8 cellular contexts compared by ENCODE assay signal in genomic region chr1:229624521-229624905, GRCh38. TPM values are rescaled to one million over a fixed set of nuclear protein-coding genes. Genes with fewer than 3 reads are reported as not detected.
DNase-seq lines count a peak whose midpoint lies in the region; TF ChIP-seq lines count a peak whose summit lies in the region.

No MANE protein-coding gene starts in this region.

- DNase-seq in AG10803 (ENCODE audit: low read depth): no peak
- DNase-seq in dorsolateral prefrontal cortex: no peak
- no peak for DNase-seq in glomerular visceral epithelial cell (ENCODE audit: extremely low spot score)
- no peak for DNase-seq in amniotic stem cell (lab: John Stamatoyannopoulos, UW)
- no peak for DNase-seq in cerebellar nuclear complex (lab: John Stamatoyannopoulos, UW)
- no peak for DNase-seq in SKM-1 (lab: John Stamatoyannopoulos, UW; ENCODE audit: unreplicated experiment)

- TF ChIP-seq CTCF in AG10803 (conservative IDR thresholded peaks at IDR 0.05; ENCODE audit: low read length) (no peak), dorsolateral prefrontal cortex (IDR thresholded peaks at IDR 0.05 in 54 of 56, conservative IDR thresholded peaks at IDR 0.05 in 2 of 56; ENCODE audit: low read depth in 1 of 56, partially characterized antibody in 56 of 56) (no peak), nephron (IDR thresholded peaks at IDR 0.05; ENCODE audit: unreplicated experiment in 3 of 3) (no peak)

- peak overlapping the region; percentile 70 to 91 (median 91) for H3K27ac Mint-ChIP-seq in nephron

- peaks cover 30% of the 10 kb centered on the region for H3K4me1 Mint-ChIP-seq in nephron

- no peaks in the 10 kb centered on the region for H3K27me3 Mint-ChIP-seq in nephron (ENCODE audit: low read depth)

- H3K36me3 Mint-ChIP-seq in nephron (ENCODE audit: low read depth): peaks cover under 1% of the 10 kb centered on the region

- H3K27ac ChIP-seq in KOPT-K1 (ENCODE audit: low read depth, low read length, poor library complexity, severe bottlenecking) (peak overlapping the region; percentile 83), dorsolateral prefrontal cortex (peak overlapping the region in 18 of 59 donors; percentile 55 to 93 (median 80))

- intact Hi-C loops in dorsolateral prefrontal cortex (cut with DNase I): loop anchor here in 1 of 2 donors (2.0 kb wide), 1 partner anchor 116 kb away; the partner anchor contains the start of gene NUP133

- H3K4me3 Mint-ChIP-seq in nephron: peak overlapping the region; percentile 91 to 96 (median 95)

- H3K4me3 ChIP-seq in AG10803 (ENCODE audit: low read length): peak overlapping the region; percentile 91
- H3K4me3 ChIP-seq in dorsolateral prefrontal cortex: peak overlapping the region; percentile 71 to 100 (median 93)

- no peaks in the 10 kb centered on the region for H3K9me3 ChIP-seq in KOPT-K1 (ENCODE audit: insufficient read depth, low read length, poor library complexity, severe bottlenecking)

- peaks cover 23% of the 10 kb centered on the region for H3K36me3 ChIP-seq in KOPT-K1 (ENCODE audit: insufficient read depth, low read length)

- no peaks in the 10 kb centered on the region for H3K27me3 ChIP-seq in dorsolateral prefrontal cortex

- no peaks in the 10 kb centered on the region for H3K9me3 Mint-ChIP-seq in nephron

RNA-seq across cellular contexts. Expression of gene TAF5L, which starts 1.4 kb away (rescaled TPM):
- 10 to 100 TPM; 12.1 to 22.9 (median 17.0) TPM for total RNA-seq in dorsolateral prefrontal cortex

RNA-seq across cellular contexts. Expression of gene URB2, which starts 1.5 kb away (rescaled TPM):
- 10 to 100 TPM in 6 of 120 experiments, 1 to 10 TPM in 114; 5.0 to 12.0 (median 8.2) TPM for total RNA-seq in dorsolateral prefrontal cortex
